Comparison of ENCODE assay signal across 8 cellular contexts in genomic region chrX:55160685-55161552, GRCh38. TPM values are rescaled to one million over a fixed set of nuclear protein-coding genes. Genes with fewer than 3 reads are reported as not detected.
DNase-seq lines count a peak whose midpoint lies in the region; ATAC-seq, FAIRE-seq and TF ChIP-seq lines count a peak whose summit lies in the region.

No MANE protein-coding gene starts in this region.

- peak; percentile 55 for FAIRE-seq in astrocyte (lab: Jason Lieb, UNC)

- no peaks in the 10 kb centered on the region for H3K27me3 ChIP-seq in astrocyte (ENCODE audit: insufficient read depth, low read length)
- H3K27me3 ChIP-seq in vagina, result no peaks in the 10 kb centered on the region

- TF ChIP-seq CTCF in astrocyte (IDR thresholded peaks at IDR 0.05; ENCODE audit: insufficient read depth, low read depth, low read length) (peak; percentile 3), vagina (IDR thresholded peaks at IDR 0.05) (no peak)

- peak overlapping the region; percentile 88 for H3K9ac ChIP-seq in astrocyte (ENCODE audit: low read length)

- H3K4me1 ChIP-seq in astrocyte (ENCODE audit: insufficient read depth, low read length) (no peaks in the 10 kb centered on the region), vagina (peaks cover 4% of the 10 kb centered on the region)

- peak; percentile 70 to 82 for DNase-seq in NCI-H187 (lab: John Stamatoyannopoulos, UW)
- peak; percentile 66 to 90 (median 85) for DNase-seq in T-helper 2 cell
- DNase-seq in astrocyte (ENCODE audit: low read depth), result peak; percentile 78
- DNase-seq in hepatic stellate cell (ENCODE audit: low spot score), result peak; percentile 66
- DNase-seq in putamen (ENCODE audit: low spot score), result peak; percentile 89
- peak in 1 of 2 donors; percentile 91 for DNase-seq in vagina (ENCODE audit: extremely low spot score in 2 of 2)

- no peaks in the 10 kb centered on the region for H3K79me2 ChIP-seq in astrocyte (ENCODE audit: insufficient read depth, low read length)

- ATAC-seq in GM18505 (IDR thresholded peaks at IDR 0.05; ENCODE audit: unreplicated experiment) (peak; percentile 94), HG02970 (IDR thresholded peaks at IDR 0.05; ENCODE audit: low FRiP score, unreplicated experiment) (peak; percentile 91)

- H3K36me3 ChIP-seq in astrocyte (ENCODE audit: insufficient read depth, low read length) (no peaks in the 10 kb centered on the region), vagina (no peaks in the 10 kb centered on the region)

- H3K4me3 ChIP-seq in astrocyte (ENCODE audit: insufficient read depth, low read depth, low read length), result peak overlapping the region; percentile 88
- peak overlapping the region; percentile 56 to 57 for H3K4me3 ChIP-seq in vagina

- H3K27ac ChIP-seq in astrocyte (ENCODE audit: low read depth, low read length), result peak overlapping the region; percentile 76
- peak overlapping the region; percentile 90 for H3K27ac ChIP-seq in vagina

- no peaks in the 10 kb centered on the region for H3K36me3 Mint-ChIP-seq in astrocyte (ENCODE audit: low read depth, unreplicated experiment)

- peak overlapping the region; percentile 92 for H3K4me3 Mint-ChIP-seq in astrocyte (ENCODE audit: unreplicated experiment)

- H3K27me3 Mint-ChIP-seq in astrocyte (ENCODE audit: low read depth, unreplicated experiment), result no peaks in the 10 kb centered on the region

- intact Hi-C loops in vagina (cut with DNase I), result no loop called here

- H4K20me1 ChIP-seq in astrocyte (ENCODE audit: insufficient read depth, low read length), result no peaks in the 10 kb centered on the region

- no peaks in the 10 kb centered on the region for H3K9me3 Mint-ChIP-seq in astrocyte (ENCODE audit: unreplicated experiment)

- H3K9me3 ChIP-seq in astrocyte (ENCODE audit: insufficient read depth, low read depth, low read length) (no peaks in the 10 kb centered on the region), vagina (no peaks in the 10 kb centered on the region)

- H3K27ac Mint-ChIP-seq in astrocyte (ENCODE audit: unreplicated experiment), result peak overlapping the region; percentile 87

- peaks cover 6% of the 10 kb centered on the region for H3K4me1 Mint-ChIP-seq in astrocyte (ENCODE audit: low read depth, unreplicated experiment)

- peak overlapping the region; percentile 94 for H3K4me2 ChIP-seq in astrocyte (ENCODE audit: low read length)

- TF ChIP-seq POLR2A in GM18505 (IDR thresholded peaks at IDR 0.05; ENCODE audit: borderline replicate concordance, extremely low read depth, insufficient read depth, insufficient read length) (peak; percentile 83), vagina (IDR thresholded peaks at IDR 0.05) (peak in 1 of 2 donors; percentile 69)

- H2AFZ ChIP-seq in astrocyte (ENCODE audit: low read depth, low read length), result peak overlapping the region; percentile 96

RNA-seq across cellular contexts. Expression of gene PAGE5, which starts 59.2 kb away (rescaled TPM):
- total RNA-seq in astrocyte, result not detected in 2 replicates
- total RNA-seq in vagina, result not detected
